In genomic region chr10:32207544-32207943, GRCh38 we compare ENCODE assay signal across 8 cellular contexts.
DNase-seq lines count a peak whose midpoint lies in the region; ATAC-seq and TF ChIP-seq lines count a peak whose summit lies in the region.

No MANE protein-coding gene starts in this region.

- H3K9ac ChIP-seq in Loucy (ENCODE audit: low read depth, low read length, poor library complexity, severe bottlenecking): no peak overlapping the region

- TF ChIP-seq CTCF in Loucy (conservative IDR thresholded peaks at IDR 0.05; ENCODE audit: low read length): peak; percentile 79
- TF ChIP-seq CTCF in chondrocyte (IDR thresholded peaks at IDR 0.05): peak; percentile 80
- TF ChIP-seq CTCF in testis (IDR thresholded peaks at IDR 0.05): peak in 2 of 3 experiments; percentile 19 to 57

- H3K4me3 ChIP-seq in Loucy (ENCODE audit: low read length, poor library complexity, severe bottlenecking): no peak overlapping the region
- no peak overlapping the region for H3K4me3 ChIP-seq in testis

- no peaks in the 10 kb centered on the region for H3K79me2 ChIP-seq in Loucy (ENCODE audit: insufficient read depth, low read length)

- H3K9me2 ChIP-seq in Loucy (replicated peaks; ENCODE audit: low read depth, low read length): no peaks in the 10 kb centered on the region

- H3K27ac Mint-ChIP-seq in chondrocyte (ENCODE audit: unreplicated experiment): no peak overlapping the region

- H3K27ac ChIP-seq in testis: no peak overlapping the region

- no peaks in the 10 kb centered on the region for H3K9me3 ChIP-seq in Loucy (ENCODE audit: insufficient read depth, low read depth, low read length)
- no peaks in the 10 kb centered on the region for H3K9me3 ChIP-seq in testis

- H3K4me3 Mint-ChIP-seq in chondrocyte (ENCODE audit: unreplicated experiment): no peak overlapping the region

- intact Hi-C loops in testis (cut with DNase I; ENCODE audit: low total_unique reads): no loop called here
- intact Hi-C loops in sciatic nerve (cut with DNase I): no loop called here

- H3K36me3 ChIP-seq in Loucy (ENCODE audit: insufficient read depth, low read length) (no peaks in the 10 kb centered on the region), testis (ENCODE audit: low read depth, missing control alignments) (no peaks in the 10 kb centered on the region)

- DNase-seq in CD1c-positive myeloid dendritic cell (ENCODE audit: extremely low spot score) (peak; percentile 65), chondrocyte (ENCODE audit: low spot score) (no peak), midbrain (lab: John Stamatoyannopoulos, UW) (peak; percentile 0), testis (peak; percentile 68), sciatic nerve (ENCODE audit: low spot score) (no peak)
- DNase-seq in activated CD4-positive, CD25-positive, alpha-beta regulatory T cell treated with anti-CD3 and anti-CD28 coated beads, Interleukin-2, amount 50 U/mL, for 72 hours: peak; percentile 53

- peaks cover 6% of the 10 kb centered on the region for H3K4me1 Mint-ChIP-seq in chondrocyte (ENCODE audit: low read depth)

- H3K9me3 Mint-ChIP-seq in chondrocyte (ENCODE audit: low read depth): peaks cover 7% of the 10 kb centered on the region

- H4K20me1 ChIP-seq in Loucy (ENCODE audit: insufficient read depth, low read length, poor library complexity, severe bottlenecking): no peaks in the 10 kb centered on the region

- H3K4me2 ChIP-seq in Loucy (ENCODE audit: low read depth, low read length, poor library complexity, severe bottlenecking): no peak overlapping the region

- 0 out of 2 replicates have a peak overlapping the region, but pooled peaks have one; percentile 21 for H2AFZ ChIP-seq in Loucy (ENCODE audit: low read length)

- H3K27me3 ChIP-seq in Loucy (ENCODE audit: insufficient read depth, low read length, poor library complexity, severe bottlenecking) (no peaks in the 10 kb centered on the region), testis (no peaks in the 10 kb centered on the region)

- no peaks in the 10 kb centered on the region for H3K27me3 Mint-ChIP-seq in chondrocyte (ENCODE audit: low read depth)

- ATAC-seq in GM19351 (IDR thresholded peaks at IDR 0.05; ENCODE audit: unreplicated experiment) (peak; percentile 76), sciatic nerve (no peak)

- H3F3A ChIP-seq in Loucy (ENCODE audit: low read depth): no peaks in the 10 kb centered on the region

- H3K4me1 ChIP-seq in Loucy (ENCODE audit: insufficient read depth, low read length, poor library complexity, severe bottlenecking) (no peaks in the 10 kb centered on the region), testis (no peaks in the 10 kb centered on the region)

- 59 to 78% methylated on average over 2 of the region's 2 CpGs for WGBS in testis, 2 donors

- TF ChIP-seq POLR2A in testis (IDR thresholded peaks at IDR 0.05): no peak

- H3K36me3 Mint-ChIP-seq in chondrocyte (ENCODE audit: low read depth): peaks cover 3% of the 10 kb centered on the region

Comparison
In these comparisons a context has a peak if more than half of its experiments do, and no peak if none do; other contexts are left out.
1. DNase-seq: peak in CD1c-positive myeloid dendritic cell (single experiment), activated CD4-positive, CD25-positive, alpha-beta regulatory T cell treated with anti-CD3 and anti-CD28 coated beads, Interleukin-2, amount 50 U/mL, for 72 hours (single experiment), midbrain (single experiment) and testis (single experiment); none in chondrocyte (single experiment) and sciatic nerve (single experiment).
2. Peak in every context shown above with its lines, with median percentiles within 50 percentile points of each other: CTCF ChIP-seq.